ENCODE assay signal across 7 cellular contexts in genomic region chr9:76246680-76247079, GRCh38.
"Had no signal": no experiment of that assay in that cellular context is flagged by ENCODE, and none has a peak within 500 bp of the region (broad histone marks: within the 10 kb centered on the region; RNA-seq: fewer than 3 reads in every experiment).

No MANE protein-coding gene starts in this region.

- H3K9me3 Mint-ChIP-seq: H9 had no signal

- H3K27ac Mint-ChIP-seq: H9, IgD-negative memory B cell had no signal

- H3K36me3 Mint-ChIP-seq: IgD-negative memory B cell had no signal

- H3K27me3 Mint-ChIP-seq: IgD-negative memory B cell had no signal

- H3K4me3 Mint-ChIP-seq: H9, IgD-negative memory B cell had no signal

- H3K9ac ChIP-seq: GM23248 had no signal

- DNase-seq: GM23248, GOT3, H9, HCEC 1CT had no signal

- H3K4me1 Mint-ChIP-seq: H9, IgD-negative memory B cell had no signal

- FAIRE-seq: H54, HTR-8/SVneo had no signal

- H2AFZ ChIP-seq: GM23248 had no signal

- H3K27ac ChIP-seq: GM23248 had no signal

- H3K4me3 ChIP-seq: GM23248 had no signal
